22 cellular contexts compared by ENCODE assay signal in the genomic region with DNA sequence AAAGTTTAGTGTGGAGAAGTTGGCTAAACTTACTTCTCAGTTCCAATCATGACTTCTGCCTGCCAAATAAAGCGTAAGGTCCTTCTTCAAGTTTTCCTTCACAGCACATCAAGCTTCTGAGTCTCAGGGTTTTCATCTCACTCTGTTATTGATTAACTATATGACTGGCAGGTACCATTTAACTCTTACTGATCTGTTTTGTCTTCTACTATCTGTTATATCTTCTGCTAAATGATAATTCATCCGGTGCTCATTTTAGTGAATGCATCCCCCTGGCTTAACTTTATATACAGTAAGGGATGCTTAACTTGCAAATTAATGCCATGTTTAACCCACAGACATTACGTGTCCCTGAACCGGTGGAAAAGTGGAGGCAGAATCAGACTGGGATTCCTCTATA. TPM values are rescaled to one million over a fixed set of nuclear protein-coding genes. Genes with fewer than 3 reads are reported as not detected.
"Had no signal": no experiment of that assay in that cellular context is flagged by ENCODE, and none has a peak within 500 bp of the region (broad histone marks: within the 10 kb centered on the region; RNA-seq: fewer than 3 reads in every experiment).

No MANE protein-coding gene starts in this region.

- ATAC-seq: K562 had no signal

- H3K27ac ChIP-seq: HL-60, KMS-11, SJSA1, SK-N-MC had no signal

- H3K4me1 ChIP-seq: SJSA1 had no signal

- H3K4me3 ChIP-seq: K562, SJSA1, SK-N-MC had no signal

- DNase-seq: Kasumi-1, MM.1S, NCI-H1092 treated with DMSO at 0.1 percent for 48 hours, NCI-H1436, NCI-H187, NCI-H2029, NCI-H2081 treated with DMSO at 0.1 percent for 48 hours, NCI-H2171, NCI-H226, NCI-H446, NCI-H510A, NCI-H524 treated with DMSO at 0.1 percent for 48 hours, NCI-H69, NCI-H774, Right ventricle myocardium superior, RPMI8226, SIG-M5 had no signal

- H3K9ac ChIP-seq: KMS-11 had no signal

- H3K9me3 ChIP-seq: SJSA1 had no signal

- H3K36me3 ChIP-seq: SJSA1 had no signal

RNA-seq across cellular contexts. Expression of a gene that starts 20.7 kb away (rescaled TPM):
- total RNA-seq: K562, Right ventricle myocardium superior, SJSA1 had no signal
